Comparison of ENCODE assay signal across 28 cellular contexts in the genomic region with DNA sequence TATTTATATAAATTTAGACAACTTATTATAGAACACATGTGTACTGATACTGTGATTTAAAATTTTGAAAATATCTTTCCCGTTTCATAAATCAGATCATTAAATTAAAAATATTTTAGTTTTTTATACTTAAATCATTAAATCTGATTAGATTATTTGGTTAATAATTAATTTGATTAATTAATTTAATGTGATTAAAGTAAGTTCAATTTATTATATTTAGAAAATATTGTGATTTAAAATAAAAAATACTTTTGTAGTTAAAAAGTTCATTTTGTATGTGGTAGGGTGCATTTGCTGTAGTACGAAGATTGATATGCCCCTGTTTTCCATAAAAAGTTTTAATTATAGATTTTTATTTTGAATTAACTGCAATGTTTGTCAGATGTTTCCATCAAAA.
"Had no signal": no experiment of that assay in that cellular context is flagged by ENCODE, and none has a peak within 500 bp of the region (broad histone marks: within the 10 kb centered on the region; RNA-seq: fewer than 3 reads in every experiment).

No MANE protein-coding gene starts in this region.

- H3K27ac ChIP-seq: left ventricle myocardium inferior, ovary, prostate gland, skin epidermis, spleen, suprapubic skin, thoracic aorta, tibial artery, upper lobe of right lung had no signal

- ATAC-seq: mucosa of descending colon; naive thymus-derived CD4-positive, alpha-beta T cell; natural killer cell treated with Interleukin-12 subunit alpha and Interleukin-12 subunit beta and Interleukin-15 and Interleukin-18, amount 100 ng/mL, for 72 hours; right cardiac atrium; sciatic nerve; stimulated activated effector memory CD8-positive, alpha-beta T cell treated with anti-CD3 and anti-CD28 coated beads, Interleukin-12 subunit alpha, Interleukin-12 subunit beta, amount 100 ng/mL, for 72 hours; upper lobe of right lung had no signal

- H3K27me3 ChIP-seq: ovary, spleen, suprapubic skin, tibial artery, upper lobe of right lung had no signal

- DNase-seq: hippocampal formation; immature natural killer cell; left ventricle myocardium inferior; midbrain; mucosa of descending colon; naive thymus-derived CD4-positive, alpha-beta T cell; ovary; posterior cingulate gyrus; retina; right cardiac atrium; spleen; stimulated activated CD4-positive, alpha-beta T cell treated with anti-CD3 and anti-CD28 coated beads, Interleukin-4, amount 100 ng/mL, for 24 hours; stimulated activated naive CD4-positive, alpha-beta T cell; tibial artery; trophoblast cell; upper lobe of right lung had no signal

- H3K27ac Mint-ChIP-seq: immature natural killer cell; memory B cell; naive thymus-derived CD4-positive, alpha-beta T cell; natural killer cell treated with Interleukin-12 subunit alpha and Interleukin-12 subunit beta and Interleukin-15 and Interleukin-18, amount 100 ng/mL, for 72 hours; stimulated activated effector memory CD8-positive, alpha-beta T cell treated with anti-CD3 and anti-CD28 coated beads, Interleukin-12 subunit alpha, Interleukin-12 subunit beta, amount 100 ng/mL, for 72 hours; stimulated activated naive CD8-positive, alpha-beta T cell treated with anti-CD3 and anti-CD28 coated beads, Interleukin-15, Interleukin-2, amounts not matched to agents 100 ng/mL and 50 ng/mL, for 24 hours had no signal

- H3K36me3 Mint-ChIP-seq: immature natural killer cell; memory B cell; naive thymus-derived CD4-positive, alpha-beta T cell; stimulated activated effector memory CD8-positive, alpha-beta T cell treated with anti-CD3 and anti-CD28 coated beads, Interleukin-12 subunit alpha, Interleukin-12 subunit beta, amount 100 ng/mL, for 72 hours had no signal

- H3K9me3 ChIP-seq: mucosa of descending colon, ovary, prostate gland, thoracic aorta, tibial artery, upper lobe of right lung had no signal

- H3K4me3 ChIP-seq: left ventricle myocardium inferior, lung, mucosa of descending colon, ovary, prostate gland, skin epidermis, spleen, suprapubic skin, thoracic aorta, tibial artery, upper lobe of right lung had no signal

- H3K4me1 ChIP-seq: left ventricle myocardium inferior, prostate gland, spleen, suprapubic skin, tibial artery, upper lobe of right lung had no signal

- FAIRE-seq: islet of Langerhans, urothelium cell line had no signal

- H3K4me3 Mint-ChIP-seq: immature natural killer cell; memory B cell; naive thymus-derived CD4-positive, alpha-beta T cell; natural killer cell treated with Interleukin-12 subunit alpha and Interleukin-12 subunit beta and Interleukin-15 and Interleukin-18, amount 100 ng/mL, for 72 hours; stimulated activated effector memory CD8-positive, alpha-beta T cell treated with anti-CD3 and anti-CD28 coated beads, Interleukin-12 subunit alpha, Interleukin-12 subunit beta, amount 100 ng/mL, for 72 hours; stimulated activated naive CD8-positive, alpha-beta T cell treated with anti-CD3 and anti-CD28 coated beads, Interleukin-15, Interleukin-2, amounts not matched to agents 100 ng/mL and 50 ng/mL, for 24 hours had no signal

- H3K36me3 ChIP-seq: left ventricle myocardium inferior, ovary, prostate gland, spleen, suprapubic skin, thoracic aorta, tibial artery, upper lobe of right lung had no signal

- H3K27me3 Mint-ChIP-seq: memory B cell; naive thymus-derived CD4-positive, alpha-beta T cell; natural killer cell treated with Interleukin-12 subunit alpha and Interleukin-12 subunit beta and Interleukin-15 and Interleukin-18, amount 100 ng/mL, for 72 hours; stimulated activated naive CD8-positive, alpha-beta T cell treated with anti-CD3 and anti-CD28 coated beads, Interleukin-15, Interleukin-2, amounts not matched to agents 100 ng/mL and 50 ng/mL, for 24 hours had no signal

- H3K4me1 Mint-ChIP-seq: immature natural killer cell; memory B cell; naive thymus-derived CD4-positive, alpha-beta T cell; stimulated activated effector memory CD8-positive, alpha-beta T cell treated with anti-CD3 and anti-CD28 coated beads, Interleukin-12 subunit alpha, Interleukin-12 subunit beta, amount 100 ng/mL, for 72 hours had no signal
